In genomic region chr2:240134466-240134865, GRCh38 we compare ENCODE assay signal across 1 cellular context.
TF ChIP-seq lines count a peak whose summit lies in the region.

No MANE protein-coding gene starts in this region.

TF ChIP-seq in GM23338, 12 proteins besides CTCF, POLR2A, EP300 and RAD21 (continued from another document):
- TF ChIP-seq ZNF462 (CRISPR knock-in tag; IDR thresholded peaks at IDR 0.05): no peak
TF ChIP-seq in GM23338: peak in this region for 0.
